12 cellular contexts compared by ENCODE assay signal in the genomic region with DNA sequence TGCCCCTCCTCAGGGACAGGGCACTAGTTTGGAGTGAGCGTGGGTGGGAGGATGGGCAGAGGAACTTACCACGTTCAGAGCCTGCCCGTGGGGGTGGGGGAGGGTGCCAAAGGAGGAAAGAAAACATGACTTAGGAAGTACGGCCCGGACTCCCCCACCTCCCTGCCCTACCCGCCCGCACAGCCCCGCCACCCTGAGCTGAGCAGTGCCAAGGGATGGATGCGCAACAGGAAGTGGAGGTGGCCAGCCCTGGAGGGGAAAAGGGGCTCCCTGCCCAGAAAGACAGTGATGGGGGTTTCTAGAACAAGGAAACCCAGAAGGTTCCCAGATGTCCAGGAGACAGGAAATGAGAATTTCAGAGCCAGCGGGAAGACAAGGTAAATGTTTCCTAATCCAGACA. TPM values are rescaled to one million over a fixed set of nuclear protein-coding genes. Genes with fewer than 3 reads are reported as not detected.
DNase-seq lines count a peak whose midpoint lies in the region; ATAC-seq, FAIRE-seq and TF ChIP-seq lines count a peak whose summit lies in the region.
"Had no signal": no experiment of that assay in that cellular context is flagged by ENCODE, and none has a peak within 500 bp of the region (broad histone marks: within the 10 kb centered on the region; RNA-seq: fewer than 3 reads in every experiment).

No MANE protein-coding gene starts in this region.

- POLR2A ChIA-PET in activated B cell treated with CpG ODN at 0.5 μM for 24 hours (lab: Charles Lee), result interaction anchor here (0.6 to 9.2 kb wide), 10 partner anchors 11 to 705 kb away, joined by 3 to 120 read pairs (median 5); a partner anchor contains a TSS

- peak overlapping the region; percentile 80 for H3K27ac Mint-ChIP-seq in activated B cell treated with CpG ODN at 0.5 μM for 24 hours
- no peak overlapping the region for H3K27ac Mint-ChIP-seq in activated CD8-positive, alpha-beta memory T cell treated with anti-CD3 and anti-CD28 coated beads, Interleukin-2, amount 10 ng/mL, durations not matched to agents 7 days and 5 days

- no peaks in the 10 kb centered on the region for H3K9me3 Mint-ChIP-seq in activated B cell treated with CpG ODN at 0.5 μM for 24 hours
- no peaks in the 10 kb centered on the region for H3K9me3 Mint-ChIP-seq in activated CD8-positive, alpha-beta memory T cell treated with anti-CD3 and anti-CD28 coated beads, Interleukin-2, amount 10 ng/mL, durations not matched to agents 7 days and 5 days (ENCODE audit: low read depth)

- H3K4me3 ChIP-seq in kidney (ENCODE audit: low read length in 2 of 2) (no peak overlapping the region), stomach smooth muscle (ENCODE audit: low read length in 2 of 2) (no peak overlapping the region)

- no peaks in the 10 kb centered on the region for H3K36me3 Mint-ChIP-seq in activated B cell treated with CpG ODN at 0.5 μM for 24 hours (ENCODE audit: low read depth)
- no peaks in the 10 kb centered on the region for H3K36me3 Mint-ChIP-seq in activated CD8-positive, alpha-beta memory T cell treated with anti-CD3 and anti-CD28 coated beads, Interleukin-2, amount 10 ng/mL, durations not matched to agents 7 days and 5 days

- H3K9me3 ChIP-seq in kidney (ENCODE audit: control insufficient read depth in 1 of 2, low read length in 2 of 2) (no peaks in the 10 kb centered on the region), stomach smooth muscle (ENCODE audit: control insufficient read depth in 2 of 2, low read length in 2 of 2) (no peaks in the 10 kb centered on the region)

- TF ChIP-seq CTCF in activated B cell treated with CpG ODN at 0.5 μM for 24 hours (IDR thresholded peaks at IDR 0.05) (no peak), kidney (IDR thresholded peaks at IDR 0.05; ENCODE audit: borderline replicate concordance, extremely low read depth, insufficient read depth) (no peak)

- H3K4me3 Mint-ChIP-seq in activated B cell treated with CpG ODN at 0.5 μM for 24 hours, result peak overlapping the region; percentile 73
- no peak overlapping the region for H3K4me3 Mint-ChIP-seq in activated CD8-positive, alpha-beta memory T cell treated with anti-CD3 and anti-CD28 coated beads, Interleukin-2, amount 10 ng/mL, durations not matched to agents 7 days and 5 days

- DNase-seq in HT-29 (ENCODE audit: low spot score) (peak; percentile 64), activated B cell treated with CpG ODN at 0.5 μM for 24 hours (no peak), kidney (peak; percentile 74), DMS153 treated with DMSO at 0.1 percent for 48 hours (lab: John Stamatoyannopoulos, UW; ENCODE audit: unreplicated experiment) (no peak)
- DNase-seq in activated CD8-positive, alpha-beta memory T cell treated with anti-CD3 and anti-CD28 coated beads, Interleukin-2, amount 10 ng/mL, durations not matched to agents 7 days and 5 days, result no peak
- DNase-seq: activated CD4-positive, alpha-beta T cell treated with anti-CD3 and anti-CD28 coated beads, Interleukin-2, amount 50 U/mL, for 1 hour; DMS53; IMR-90 had no signal

- no peaks in the 10 kb centered on the region for H3K27me3 Mint-ChIP-seq in activated B cell treated with CpG ODN at 0.5 μM for 24 hours
- peaks cover 22% of the 10 kb centered on the region for H3K27me3 Mint-ChIP-seq in activated CD8-positive, alpha-beta memory T cell treated with anti-CD3 and anti-CD28 coated beads, Interleukin-2, amount 10 ng/mL, durations not matched to agents 7 days and 5 days

- no peak for FAIRE-seq in kidney (lab: Jason Lieb, UNC)
- FAIRE-seq: endometrium, GM18507 had no signal

- peaks cover 0 to 8% of the 10 kb centered on the region in 2 donors for H3K4me1 ChIP-seq in kidney (ENCODE audit: control insufficient read depth in 1 of 2, insufficient read depth in 1 of 2, low read depth in 1 of 2, low read length in 2 of 2)
- peaks cover 12% of the 10 kb centered on the region for H3K4me1 ChIP-seq in stomach smooth muscle (ENCODE audit: control insufficient read depth, insufficient read depth, low read length)

- no peaks in the 10 kb centered on the region for H3K27me3 ChIP-seq in stomach smooth muscle (ENCODE audit: control insufficient read depth in 1 of 2, insufficient read depth in 2 of 2, low read length in 2 of 2)

- ATAC-seq in activated B cell treated with CpG ODN at 0.5 μM for 24 hours (ENCODE audit: low read depth) (no peak), GM21423 (IDR thresholded peaks at IDR 0.05; ENCODE audit: unreplicated experiment) (no peak)
- ATAC-seq in activated CD8-positive, alpha-beta memory T cell treated with anti-CD3 and anti-CD28 coated beads, Interleukin-2, amount 10 ng/mL, durations not matched to agents 7 days and 5 days, result no peak

- H3K36me3 ChIP-seq in kidney (ENCODE audit: control insufficient read depth in 1 of 2, insufficient read depth in 2 of 2, low read length in 2 of 2) (peaks cover 0 to 2% of the 10 kb centered on the region in 2 donors), stomach smooth muscle (ENCODE audit: control insufficient read depth in 2 of 2, insufficient read depth in 2 of 2, low read length in 2 of 2) (peaks cover 4 to 36% of the 10 kb centered on the region in 2 donors)

- H3K9ac ChIP-seq in kidney (ENCODE audit: low read length in 2 of 2) (no peak overlapping the region), stomach smooth muscle (ENCODE audit: low read length in 2 of 2) (no peak overlapping the region)

- intact Hi-C loops in activated B cell treated with CpG ODN at 0.5 μM for 24 hours (cut with micrococcal nuclease) (no loop called here), kidney (cut with DNase I) (no loop called here)

- CTCF ChIA-PET in activated B cell treated with CpG ODN at 0.5 μM for 24 hours (lab: Charles Lee), result interaction anchor here (1.0 kb wide), 1 partner anchor 157 kb away, joined by 3 read pairs; no protein-coding TSS in a partner anchor
- CTCF ChIA-PET in activated CD8-positive, alpha-beta memory T cell treated with anti-CD3 and anti-CD28 coated beads, Interleukin-2, amount 10 ng/mL, durations not matched to agents 7 days and 5 days (lab: Charles Lee), result no interaction called here

- peaks cover 56% of the 10 kb centered on the region for H3K4me1 Mint-ChIP-seq in activated B cell treated with CpG ODN at 0.5 μM for 24 hours
- H3K4me1 Mint-ChIP-seq in activated CD8-positive, alpha-beta memory T cell treated with anti-CD3 and anti-CD28 coated beads, Interleukin-2, amount 10 ng/mL, durations not matched to agents 7 days and 5 days, result peaks cover 2% of the 10 kb centered on the region

- H3K27ac ChIP-seq in kidney (ENCODE audit: low read depth in 2 of 2, low read length in 2 of 2) (peak overlapping the region; percentile 20 to 22), stomach smooth muscle (ENCODE audit: low read length) (peak overlapping the region; percentile 18)

RNA-seq across cellular contexts. Expression of a gene that starts 6.3 kb away (rescaled TPM):
- total RNA-seq in HT-29 (2014; rRNA removed; shearing (Covaris generic)), result 27.2 and 28.6 TPM in 2 replicates
- total RNA-seq in activated B cell treated with CpG ODN at 0.5 μM for 24 hours (5.3 TPM in 2 replicates), kidney (30.2 TPM)
- 15.7 TPM for polyA plus RNA-seq in kidney (ENCODE audit: insufficient read depth, low read depth, low replicate concordance)
- total RNA-seq in activated CD8-positive, alpha-beta memory T cell treated with anti-CD3 and anti-CD28 coated beads, Interleukin-2, amount 10 ng/mL, durations not matched to agents 7 days and 5 days, result not detected

RNA-seq across cellular contexts. Expression of a gene that starts 7.8 kb away (rescaled TPM):
- total RNA-seq in HT-29 (2014; rRNA removed; shearing (Covaris generic)), result 0.18 and 0.53 TPM in 2 replicates
- total RNA-seq in activated B cell treated with CpG ODN at 0.5 μM for 24 hours, result 0.71 and 0.76 TPM in 2 replicates
- 0.57 TPM for total RNA-seq in kidney
- polyA plus RNA-seq in kidney (ENCODE audit: insufficient read depth, low read depth, low replicate concordance), result 0.95 TPM
- not detected for total RNA-seq in activated CD8-positive, alpha-beta memory T cell treated with anti-CD3 and anti-CD28 coated beads, Interleukin-2, amount 10 ng/mL, durations not matched to agents 7 days and 5 days
- total RNA-seq: IMR-90 had no signal

RNA-seq across cellular contexts. Expression of a gene that starts 20.7 kb away (rescaled TPM):
- total RNA-seq in HT-29 (2014; rRNA removed; shearing (Covaris generic)), result not detected in 2 replicates
- total RNA-seq in activated B cell treated with CpG ODN at 0.5 μM for 24 hours (1,587 and 1,688 TPM in 2 replicates), kidney (35.7 TPM)
- polyA plus RNA-seq in kidney (ENCODE audit: insufficient read depth, low read depth, low replicate concordance), result 3.8 TPM
- 100 to 1,000 TPM; 126 to 177 TPM for total RNA-seq in activated CD8-positive, alpha-beta memory T cell treated with anti-CD3 and anti-CD28 coated beads, Interleukin-2, amount 10 ng/mL, durations not matched to agents 7 days and 5 days
- total RNA-seq: IMR-90 had no signal
- polyA plus RNA-seq: IMR-90 had no signal

RNA-seq across cellular contexts. Expression of a gene that starts 30.9 kb away (rescaled TPM):
- total RNA-seq in HT-29 (2014; rRNA removed; shearing (Covaris generic)), result 0.26 TPM in 1 of 2 replicates, not detected in the other
- total RNA-seq in activated B cell treated with CpG ODN at 0.5 μM for 24 hours (14.8 and 19.3 TPM in 2 replicates), kidney (3.7 TPM)
- 1.5 TPM for polyA plus RNA-seq in kidney (ENCODE audit: insufficient read depth, low read depth, low replicate concordance)
- 1 to 10 TPM; 2.5 to 2.7 TPM for total RNA-seq in activated CD8-positive, alpha-beta memory T cell treated with anti-CD3 and anti-CD28 coated beads, Interleukin-2, amount 10 ng/mL, durations not matched to agents 7 days and 5 days

RNA-seq across cellular contexts. Expression of a gene that starts 32.2 kb away (rescaled TPM):
- total RNA-seq in HT-29 (2014; rRNA removed; shearing (Covaris generic)), result not detected in 2 replicates
- total RNA-seq in activated B cell treated with CpG ODN at 0.5 μM for 24 hours (0.62 and 0.66 TPM in 2 replicates), kidney (not detected)
- not detected for polyA plus RNA-seq in kidney (ENCODE audit: insufficient read depth, low read depth, low replicate concordance)
- under 1 TPM in 1 of 2 experiments, not detected in 1; 0.64 TPM for total RNA-seq in activated CD8-positive, alpha-beta memory T cell treated with anti-CD3 and anti-CD28 coated beads, Interleukin-2, amount 10 ng/mL, durations not matched to agents 7 days and 5 days
- total RNA-seq: IMR-90 had no signal
- polyA plus RNA-seq: IMR-90 had no signal

Comparison
In these comparisons a context has a peak if more than half of its experiments do, and no peak if none do; other contexts are left out.
1. DNase-seq: peak in HT-29 (single experiment) and kidney (single experiment); none in activated B cell treated with CpG ODN at 0.5 μM for 24 hours (single experiment), DMS153 treated with DMSO at 0.1 percent for 48 hours (single experiment) and activated CD8-positive, alpha-beta memory T cell treated with anti-CD3 and anti-CD28 coated beads, Interleukin-2, amount 10 ng/mL, durations not matched to agents 7 days and 5 days (single experiment).
2. RNA of a gene that starts 20.7 kb away (total RNA-seq): 1,587 to 1,688 TPM in activated B cell treated with CpG ODN at 0.5 μM for 24 hours, 126 to 177 TPM in activated CD8-positive, alpha-beta memory T cell treated with anti-CD3 and anti-CD28 coated beads, Interleukin-2, amount 10 ng/mL, durations not matched to agents 7 days and 5 days and 35.7 TPM in kidney (single experiment); not detected in HT-29; every median in the first group is over 10 times any median in the second.